19 cellular contexts compared by ENCODE assay signal in genomic region chrX:9433596-9433995, GRCh38. TPM values are rescaled to one million over a fixed set of nuclear protein-coding genes. Genes with fewer than 3 reads are reported as not detected.
DNase-seq lines count a peak whose midpoint lies in the region; ATAC-seq and TF ChIP-seq lines count a peak whose summit lies in the region.
"Had no signal": no experiment of that assay in that cellular context is flagged by ENCODE, and none has a peak within 500 bp of the region (broad histone marks: within the 10 kb centered on the region; RNA-seq: fewer than 3 reads in every experiment).

No MANE protein-coding gene starts in this region.

- 0 out of 22 replicates have a peak, but pooled peaks cover 0 to 4% (median 0%) of the 10 kb centered on the region in 11 experiments for H3K9me3 ChIP-seq in BLaER1 treated with 17β-estradiol and CSF1 and Interleukin-3, amounts not matched to agents 10 nM and 100 nM (replicated peaks in 1 of 11)
- H3K9me3 ChIP-seq: BE2C had no signal

- no peak overlapping the region for H3K27ac ChIP-seq in BLaER1 treated with 17β-estradiol and CSF1 and Interleukin-3, amounts not matched to agents 10 nM and 100 nM

- no peaks in the 10 kb centered on the region for H3K36me3 ChIP-seq in BLaER1 treated with 17β-estradiol and CSF1 and Interleukin-3, amounts not matched to agents 10 nM and 100 nM
- H3K36me3 ChIP-seq: BE2C had no signal

- H3K27me3 ChIP-seq in BLaER1 treated with 17β-estradiol and CSF1 and Interleukin-3, amounts not matched to agents 10 nM and 100 nM, result no peaks in the 10 kb centered on the region
- H3K27me3 ChIP-seq: BE2C had no signal

- peak overlapping the region in 6 of 11 experiments; percentile 5 to 24 (median 17); a peak in 6 of 22 replicates for H3K4me2 ChIP-seq in BLaER1 treated with 17β-estradiol and CSF1 and Interleukin-3, amounts not matched to agents 10 nM and 100 nM

- intact Hi-C loops in sciatic nerve (cut with DNase I), result loop anchor here (10.0 kb wide), 1 partner anchor 1141 kb away; no protein-coding TSS in a partner anchor

- peak; percentile 53 for ATAC-seq in sciatic nerve
- ATAC-seq: Panc1, Right ventricle myocardium inferior had no signal

- no peak overlapping the region for H3K4me3 ChIP-seq in BLaER1 treated with 17β-estradiol and CSF1 and Interleukin-3, amounts not matched to agents 10 nM and 100 nM

- peaks cover 0 to 13% (median 8%) of the 10 kb centered on the region in 10 experiments; a peak in 8 of 20 replicates for H3K4me1 ChIP-seq in BLaER1 treated with 17β-estradiol and CSF1 and Interleukin-3, amounts not matched to agents 10 nM and 100 nM
- H3K4me1 ChIP-seq: BE2C had no signal

- H4K20me1 ChIP-seq in BLaER1 treated with 17β-estradiol and CSF1 and Interleukin-3, amounts not matched to agents 10 nM and 100 nM, result no peaks in the 10 kb centered on the region

- DNase-seq in MV-4-11 (lab: John Stamatoyannopoulos, UW) (peak; percentile 38), cerebellum (ENCODE audit: low spot score) (peak; percentile 26), sciatic nerve (ENCODE audit: low spot score) (no peak), GM10266 (ENCODE audit: extremely low spot score) (no peak), NCI-H2196 treated with DMSO at 0.1 percent for 48 hours (lab: John Stamatoyannopoulos, UW; ENCODE audit: unreplicated experiment) (no peak), KG1 (lab: John Stamatoyannopoulos, UW) (no peak)
- DNase-seq: BE2C; CD4-positive, alpha-beta memory T cell; DMS153; EL; NCI-H1092; NCI-H1436 treated with DMSO at 0.1 percent for 48 hours; NCI-H2029 treated with DMSO at 0.1 percent for 48 hours; NCI-H2171; NCI-H446 treated with DMSO at 0.1 percent for 48 hours; NCI-H69 had no signal

- H3K9ac ChIP-seq in BLaER1 treated with 17β-estradiol and CSF1 and Interleukin-3, amounts not matched to agents 10 nM and 100 nM, result no peak overlapping the region

- no peak for TF ChIP-seq CTCF in GM10266 (IDR thresholded peaks at IDR 0.05; ENCODE audit: control insufficient read depth, insufficient read depth, low read depth, missing control alignments)

RNA-seq across cellular contexts. Expression of gene TBL1X, which starts 31.3 kb away (rescaled TPM):
- total RNA-seq in cerebellum (11.1 TPM), sciatic nerve (27.2 TPM)

Comparison
In these comparisons a context has a peak if more than half of its experiments do, and no peak if none do; other contexts are left out.
1. DNase-seq: peak in MV-4-11 (single experiment) and cerebellum (single experiment); none in sciatic nerve (single experiment), GM10266 (single experiment), NCI-H2196 treated with DMSO at 0.1 percent for 48 hours (single experiment) and KG1 (single experiment).